In the genomic region with DNA sequence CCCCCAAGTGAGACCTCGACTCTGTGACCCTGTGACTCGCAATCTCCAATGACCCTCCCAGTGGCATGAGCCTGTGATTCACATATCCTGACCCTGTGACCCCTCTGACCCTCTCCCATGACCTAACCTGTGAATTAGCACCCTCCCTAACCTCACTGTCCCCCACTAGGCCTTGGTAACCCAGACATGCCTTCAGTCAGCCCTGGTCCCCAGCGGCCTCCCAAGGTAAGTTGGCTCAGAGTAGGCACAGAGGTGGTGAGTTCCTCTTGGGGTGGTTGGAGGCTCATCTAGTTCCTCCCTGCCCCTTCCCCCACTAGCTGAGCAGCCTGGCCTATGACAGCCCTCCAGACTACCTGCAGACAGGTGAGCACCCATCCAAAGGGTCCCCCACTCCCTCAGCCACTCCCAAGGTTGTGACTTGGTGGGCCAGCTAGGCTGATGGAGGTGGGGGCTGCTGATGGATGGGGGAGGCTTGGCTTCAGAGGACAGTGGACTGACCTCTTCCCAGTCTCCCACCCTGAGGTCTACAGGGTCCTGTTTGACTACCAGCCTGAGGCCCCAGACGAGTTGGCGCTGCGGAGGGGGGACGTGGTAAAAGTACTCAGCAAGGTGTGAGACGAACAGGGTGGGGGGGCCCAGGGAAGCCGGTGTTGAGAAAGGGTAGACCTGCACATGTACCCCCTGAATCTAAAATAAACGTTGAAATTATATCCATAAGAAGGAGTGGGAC, we compare ENCODE assay signal across 9 cellular contexts. TPM values are rescaled to one million over a fixed set of nuclear protein-coding genes. Genes with fewer than 3 reads are reported as not detected.
A peak's percentile ranks its signal among the peaks of the same experiment; 100 is the strongest.
DNase-seq lines count a peak whose midpoint lies in the region; ATAC-seq and TF ChIP-seq lines count a peak whose summit lies in the region.
"Had no signal": no experiment of that assay in that cellular context is flagged by ENCODE, and none has a peak within 500 bp of the region (broad histone marks: within the 10 kb centered on the region; RNA-seq: fewer than 3 reads in every experiment).

No MANE protein-coding gene starts in this region.

- no peak for ATAC-seq in psoas muscle
- no peak for ATAC-seq in HG02852 (IDR thresholded peaks at IDR 0.05; ENCODE audit: unreplicated experiment)
- no peak for ATAC-seq in HG03097 (IDR thresholded peaks at IDR 0.05; ENCODE audit: low FRiP score, unreplicated experiment)

- H3K4me1 ChIP-seq in psoas muscle, result peaks cover 8% of the 10 kb centered on the region
- H3K4me1 ChIP-seq: parathyroid adenoma had no signal

- H3K9me3 ChIP-seq in psoas muscle, result no peaks in the 10 kb centered on the region

- peaks cover 0 to 49% of the 10 kb centered on the region in 2 donors for H3K36me3 ChIP-seq in psoas muscle (ENCODE audit: insufficient read depth in 1 of 2, low read depth in 1 of 2)

- POLR2A ChIA-PET in RWPE1 (lab: Yijun Ruan, JAX; ENCODE audit: low non-redundant PET), result interaction anchor here (0.5 to 1.0 kb wide), 3 partner anchors 11 to 127 kb away, joined by 3 to 4 read pairs (median 3); no protein-coding TSS in a partner anchor

- WGBS in psoas muscle, 3 donors, result 84 to 93% (median 89%) methylated on average over 9 to 10 of the region's 10 CpGs

- peak overlapping the region; percentile 66 for H3K4me3 ChIP-seq in GM12864 (ENCODE audit: low read depth, low read length)
- H3K4me3 ChIP-seq in epithelial cell of proximal tubule (ENCODE audit: low read depth, low read length), result peak overlapping the region; percentile 61
- peak overlapping the region; percentile 73 for H3K4me3 ChIP-seq in psoas muscle

- no peak for TF ChIP-seq CTCF in GM12864 (IDR thresholded peaks at IDR 0.05; ENCODE audit: low read depth, low read length, missing control alignments)
- TF ChIP-seq CTCF in RWPE1 (conservative IDR thresholded peaks at IDR 0.05; ENCODE audit: low read depth), result no peak
- no peak for TF ChIP-seq CTCF in epithelial cell of proximal tubule (conservative IDR thresholded peaks at IDR 0.05; ENCODE audit: low read depth, low read length)
- no peak for TF ChIP-seq CTCF in psoas muscle (IDR thresholded peaks at IDR 0.05)

- CTCF ChIA-PET in RWPE1 (lab: Yijun Ruan, JAX), result no interaction called here

- H3K27ac ChIP-seq in RWPE1, result peak overlapping the region; percentile 91
- H3K27ac ChIP-seq in psoas muscle, result no peak overlapping the region
- H3K27ac ChIP-seq: parathyroid adenoma had no signal

- DNase-seq in GM12864 (ENCODE audit: low read depth) (no peak), RWPE1 (ENCODE audit: low spot score) (no peak), epithelial cell of proximal tubule (ENCODE audit: low read depth) (no peak), psoas muscle (no peak), amygdala (lab: John Stamatoyannopoulos, UW) (no peak), NOMO-1 treated with DMSO at 0.1 percent for 48 hours (lab: John Stamatoyannopoulos, UW; ENCODE audit: unreplicated experiment) (no peak)

- intact Hi-C loops in psoas muscle (cut with DNase I), result loop anchor here in 1 of 2 donors (5.0 kb wide), 1 partner anchor 115 kb away; no protein-coding TSS in a partner anchor

- no peaks in the 10 kb centered on the region for H3K27me3 ChIP-seq in psoas muscle (ENCODE audit: insufficient read depth in 3 of 3, low read length in 2 of 3)

RNA-seq across cellular contexts. Expression of gene SH3D21, which starts 1.6 kb away (rescaled TPM):
- 4.0 and 20.3 TPM in 2 replicates for total RNA-seq in epithelial cell of proximal tubule
- total RNA-seq in psoas muscle, result 1 to 10 TPM in 1 of 4 donors, under 1 TPM in 3; 0.69 to 1.1 (median 0.96) TPM
- polyA plus RNA-seq in psoas muscle, result under 1 TPM; 0.36 to 0.88 (median 0.37) TPM

RNA-seq across cellular contexts. Expression of gene EVA1B, which starts 15.7 kb away (rescaled TPM):
- total RNA-seq in epithelial cell of proximal tubule (179 and 259 TPM in 2 replicates), psoas muscle (1 to 10 TPM; 3.3 to 8.2 (median 5.6) TPM)
- polyA plus RNA-seq in psoas muscle, result 10 to 100 TPM in 1 of 3 donors, 1 to 10 TPM in 2; 2.6 to 13.7 (median 6.9) TPM

Comparison
In these comparisons a context has a peak if more than half of its experiments do, and no peak if none do; other contexts are left out.
1. RNA of gene EVA1B, which starts 15.7 kb away (total RNA-seq): 179 to 259 TPM in epithelial cell of proximal tubule; 3.3 to 8.2 TPM in psoas muscle; every median in the first group is over 10 times any median in the second.
2. Peak in every context shown above with its lines, with median percentiles within 50 percentile points of each other: H3K4me3 ChIP-seq.